In the genomic region with DNA sequence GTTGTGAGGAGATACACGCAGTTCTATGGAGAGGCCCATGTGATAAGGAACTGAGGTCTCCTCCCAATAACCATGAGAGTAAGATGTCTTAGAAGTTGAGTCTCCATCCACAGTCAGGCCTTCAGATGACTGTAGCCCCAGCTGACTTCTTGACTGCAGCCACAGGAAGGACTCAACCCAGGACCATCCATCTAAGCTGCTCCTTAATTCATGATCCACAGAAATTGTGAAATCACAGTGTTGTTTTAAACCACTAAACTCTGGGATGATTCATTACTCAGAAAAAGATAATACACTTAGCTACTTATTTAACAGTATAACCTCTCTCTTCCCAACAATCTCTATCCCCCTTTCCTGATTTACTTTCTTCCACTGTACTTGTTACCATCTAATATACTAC, we compare ENCODE assay signal across 19 cellular contexts.
"Had no signal": no experiment of that assay in that cellular context is flagged by ENCODE, and none has a peak within 500 bp of the region (broad histone marks: within the 10 kb centered on the region; RNA-seq: fewer than 3 reads in every experiment).

No MANE protein-coding gene starts in this region.

- H3K4me1 ChIP-seq: lower lobe of right lung, psoas muscle, stomach had no signal

- H3K36me3 ChIP-seq: lower lobe of right lung, ovary, stomach had no signal

- H3K4me3 ChIP-seq: lower lobe of right lung, ovary, psoas muscle, stomach had no signal

- H3K4me3 Mint-ChIP-seq: activated naive CD4-positive, alpha-beta T cell treated with anti-CD3 and anti-CD28 coated beads, Interleukin-2, amount 50 U/mL, for 24 hours; activated T-cell treated with anti-CD3 and anti-CD28 coated beads, Interleukin-2, amount 50 U/mL, for 72 hours; natural killer cell; stimulated activated effector memory CD8-positive, alpha-beta T cell treated with anti-CD3 and anti-CD28 coated beads, Interleukin-12 subunit alpha, Interleukin-12 subunit beta, amount 100 ng/mL, for 72 hours; type B pancreatic cell had no signal

- H3K9me3 ChIP-seq: lower lobe of right lung, ovary, stomach had no signal

- ATAC-seq: activated T-cell treated with anti-CD3 and anti-CD28 coated beads, Interleukin-2, amount 50 U/mL, for 72 hours; left colon; lower lobe of right lung; natural killer cell; psoas muscle; sciatic nerve; stimulated activated effector memory CD8-positive, alpha-beta T cell treated with anti-CD3 and anti-CD28 coated beads, Interleukin-12 subunit alpha, Interleukin-12 subunit beta, amount 100 ng/mL, for 72 hours had no signal

- H3K27ac Mint-ChIP-seq: activated naive CD4-positive, alpha-beta T cell treated with anti-CD3 and anti-CD28 coated beads, Interleukin-2, amount 50 U/mL, for 24 hours; activated T-cell treated with anti-CD3 and anti-CD28 coated beads, Interleukin-2, amount 50 U/mL, for 72 hours; natural killer cell; stimulated activated effector memory CD8-positive, alpha-beta T cell treated with anti-CD3 and anti-CD28 coated beads, Interleukin-12 subunit alpha, Interleukin-12 subunit beta, amount 100 ng/mL, for 72 hours; type B pancreatic cell had no signal

- H3K4me1 Mint-ChIP-seq: activated naive CD4-positive, alpha-beta T cell treated with anti-CD3 and anti-CD28 coated beads, Interleukin-2, amount 50 U/mL, for 24 hours; natural killer cell; stimulated activated effector memory CD8-positive, alpha-beta T cell treated with anti-CD3 and anti-CD28 coated beads, Interleukin-12 subunit alpha, Interleukin-12 subunit beta, amount 100 ng/mL, for 72 hours had no signal

- H3K27ac ChIP-seq: lower lobe of right lung, ovary, psoas muscle, stomach had no signal

- H3K27me3 ChIP-seq: ovary, stomach had no signal

- H3K9me3 Mint-ChIP-seq: activated naive CD4-positive, alpha-beta T cell treated with anti-CD3 and anti-CD28 coated beads, Interleukin-2, amount 50 U/mL, for 24 hours; activated T-cell treated with anti-CD3 and anti-CD28 coated beads, Interleukin-2, amount 50 U/mL, for 72 hours; natural killer cell; stimulated activated effector memory CD8-positive, alpha-beta T cell treated with anti-CD3 and anti-CD28 coated beads, Interleukin-12 subunit alpha, Interleukin-12 subunit beta, amount 100 ng/mL, for 72 hours; type B pancreatic cell had no signal

- H3K36me3 Mint-ChIP-seq: activated naive CD4-positive, alpha-beta T cell treated with anti-CD3 and anti-CD28 coated beads, Interleukin-2, amount 50 U/mL, for 24 hours; natural killer cell; stimulated activated effector memory CD8-positive, alpha-beta T cell treated with anti-CD3 and anti-CD28 coated beads, Interleukin-12 subunit alpha, Interleukin-12 subunit beta, amount 100 ng/mL, for 72 hours; type B pancreatic cell had no signal

- DNase-seq: activated CD4-positive, alpha-beta T cell treated with anti-CD3 and anti-CD28 coated beads, Interleukin-2, amount 50 U/mL, for 1 hour; activated CD4-positive, CD25-positive, alpha-beta regulatory T cell treated with anti-CD3 and anti-CD28 coated beads, Interleukin-2, amount 50 U/mL, for 72 hours; activated CD8-positive, alpha-beta memory T cell treated with anti-CD3 and anti-CD28 coated beads, Interleukin-2, amount 50 U/mL, for 4 hours; activated gamma-delta T cell; activated T-cell treated with anti-CD3 and anti-CD28 coated beads, Interleukin-2, amount 50 U/mL, for 72 hours; erythroblast; left colon; lower lobe of right lung; natural killer cell; ovary; psoas muscle; stimulated activated CD4-positive, alpha-beta T cell treated with anti-CD3 and anti-CD28 coated beads, Interleukin-4, amount 100 ng/mL, for 24 hours; stomach; T-helper 1 cell; T1000 had no signal
